In the genomic region with DNA sequence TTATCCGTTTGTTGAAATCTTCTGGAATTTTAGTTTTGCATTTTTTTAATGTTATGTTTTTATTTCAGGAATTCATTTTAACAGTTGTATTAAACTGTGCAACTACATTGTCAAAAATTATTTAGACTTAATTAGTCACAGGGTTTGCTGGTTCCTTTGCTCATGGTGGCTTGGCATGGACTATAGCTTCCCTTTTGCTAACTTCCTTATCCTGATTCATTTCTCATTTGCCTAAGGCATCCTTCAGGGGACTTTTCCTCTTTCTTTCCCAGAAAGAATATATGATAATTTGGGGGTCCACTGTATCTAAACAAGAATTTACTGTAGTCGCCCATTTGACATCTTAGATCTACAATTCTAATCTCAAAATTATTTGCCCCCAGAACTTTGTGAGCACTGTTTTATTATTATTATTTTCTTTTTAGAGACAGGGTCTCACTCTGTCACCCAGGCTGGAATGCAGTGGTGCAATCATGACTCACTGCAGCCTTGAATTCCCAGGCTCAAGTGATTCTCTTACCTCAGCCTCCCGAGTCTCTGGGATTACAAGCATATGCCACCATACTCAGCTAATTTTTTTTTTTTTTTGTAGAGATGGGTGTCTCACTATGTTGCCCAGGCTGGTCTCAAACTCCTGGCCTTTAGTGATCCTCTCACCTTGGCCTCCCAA, we compare ENCODE assay signal across 1 cellular context.
TF ChIP-seq lines count a peak whose summit lies in the region.

No MANE protein-coding gene starts in this region.

TF ChIP-seq in A549, 52 proteins besides CTCF, POLR2A, EP300 and RAD21 (continued from another document):
- TF ChIP-seq, protein P1, sequence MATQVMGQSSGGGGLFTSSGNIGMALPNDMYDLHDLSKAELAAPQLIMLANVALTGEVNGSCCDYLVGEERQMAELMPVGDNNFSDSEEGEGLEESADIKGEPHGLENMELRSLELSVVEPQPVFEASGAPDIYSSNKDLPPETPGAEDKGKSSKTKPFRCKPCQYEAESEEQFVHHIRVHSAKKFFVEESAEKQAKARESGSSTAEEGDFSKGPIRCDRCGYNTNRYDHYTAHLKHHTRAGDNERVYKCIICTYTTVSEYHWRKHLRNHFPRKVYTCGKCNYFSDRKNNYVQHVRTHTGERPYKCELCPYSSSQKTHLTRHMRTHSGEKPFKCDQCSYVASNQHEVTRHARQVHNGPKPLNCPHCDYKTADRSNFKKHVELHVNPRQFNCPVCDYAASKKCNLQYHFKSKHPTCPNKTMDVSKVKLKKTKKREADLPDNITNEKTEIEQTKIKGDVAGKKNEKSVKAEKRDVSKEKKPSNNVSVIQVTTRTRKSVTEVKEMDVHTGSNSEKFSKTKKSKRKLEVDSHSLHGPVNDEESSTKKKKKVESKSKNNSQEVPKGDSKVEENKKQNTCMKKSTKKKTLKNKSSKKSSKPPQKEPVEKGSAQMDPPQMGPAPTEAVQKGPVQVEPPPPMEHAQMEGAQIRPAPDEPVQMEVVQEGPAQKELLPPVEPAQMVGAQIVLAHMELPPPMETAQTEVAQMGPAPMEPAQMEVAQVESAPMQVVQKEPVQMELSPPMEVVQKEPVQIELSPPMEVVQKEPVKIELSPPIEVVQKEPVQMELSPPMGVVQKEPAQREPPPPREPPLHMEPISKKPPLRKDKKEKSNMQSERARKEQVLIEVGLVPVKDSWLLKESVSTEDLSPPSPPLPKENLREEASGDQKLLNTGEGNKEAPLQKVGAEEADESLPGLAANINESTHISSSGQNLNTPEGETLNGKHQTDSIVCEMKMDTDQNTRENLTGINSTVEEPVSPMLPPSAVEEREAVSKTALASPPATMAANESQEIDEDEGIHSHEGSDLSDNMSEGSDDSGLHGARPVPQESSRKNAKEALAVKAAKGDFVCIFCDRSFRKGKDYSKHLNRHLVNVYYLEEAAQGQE (IDR thresholded peaks at IDR 0.05) = no peak
